Comparison of ENCODE assay signal across 13 cellular contexts in the genomic region with DNA sequence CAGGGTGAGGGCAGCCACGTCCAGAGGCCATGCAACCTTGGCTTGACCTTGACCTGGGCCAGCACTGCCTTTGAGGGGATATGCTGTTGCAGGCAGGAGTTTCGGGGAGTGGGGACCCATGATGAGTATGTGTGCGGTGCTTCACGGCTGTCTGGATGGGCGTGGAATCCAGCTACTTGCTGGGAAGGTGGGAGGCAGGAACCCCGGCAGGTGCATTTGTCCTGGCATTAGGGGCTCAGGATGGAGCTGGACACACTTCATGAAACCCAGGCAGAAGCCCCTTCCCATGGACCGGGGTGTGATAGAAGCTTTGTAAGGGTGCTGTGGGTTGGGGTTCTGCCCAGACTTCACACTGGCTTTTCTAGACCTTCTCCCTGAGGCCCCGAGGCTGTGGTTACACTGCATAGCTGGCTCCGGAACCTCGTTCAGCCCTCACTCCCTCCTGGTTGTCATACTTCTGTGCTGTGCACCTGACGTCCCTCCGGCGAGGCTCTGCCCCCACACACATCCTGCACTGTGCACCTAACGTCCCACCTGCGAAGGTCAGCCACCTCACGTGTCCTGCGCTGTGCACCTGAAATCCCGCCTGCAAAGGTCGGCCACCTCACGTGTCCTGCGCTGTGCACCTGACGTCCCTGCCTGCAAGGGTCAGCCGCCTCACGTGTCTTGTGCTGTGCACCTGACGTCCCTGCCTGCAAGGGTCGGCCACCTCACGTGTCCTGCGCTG.
"Had no signal": no experiment of that assay in that cellular context is flagged by ENCODE, and none has a peak within 500 bp of the region (broad histone marks: within the 10 kb centered on the region; RNA-seq: fewer than 3 reads in every experiment).

No MANE protein-coding gene starts in this region.

- ATAC-seq: esophagus mucosa, pancreas had no signal

- H3K4me1 ChIP-seq: adrenal gland, pancreas had no signal

- H3K4me3 ChIP-seq: adrenal gland, neural progenitor cell, pancreas, transverse colon had no signal

- H3K36me3 Mint-ChIP-seq: activated naive CD4-positive, alpha-beta T cell treated with anti-CD3 and anti-CD28 coated beads, Interleukin-2, amount 50 U/mL, for 24 hours; stimulated activated memory B cell treated with anti-CD40 and anti-IgM and Interleukin-4, amounts not matched to agents 10 μg/mL and 1 μg/mL and 100 μg/mL, for 72 hours; T-cell had no signal

- H3K27me3 Mint-ChIP-seq: activated CD4-positive, alpha-beta T cell treated with anti-CD3 and anti-CD28 coated beads, Interleukin-2, amount 10 ng/mL, durations not matched to agents 7 days and 5 days had no signal

- H3K4me3 Mint-ChIP-seq: activated CD4-positive, alpha-beta T cell treated with anti-CD3 and anti-CD28 coated beads, Interleukin-2, amount 10 ng/mL, durations not matched to agents 7 days and 5 days; activated naive CD4-positive, alpha-beta T cell treated with anti-CD3 and anti-CD28 coated beads, Interleukin-2, amount 50 U/mL, for 24 hours; neural progenitor cell; stimulated activated memory B cell treated with anti-CD40 and anti-IgM and Interleukin-4, amounts not matched to agents 10 μg/mL and 1 μg/mL and 100 μg/mL, for 72 hours; T-cell had no signal

- H3K36me3 ChIP-seq: adrenal gland, neural progenitor cell, pancreas, transverse colon had no signal

- H3K4me1 Mint-ChIP-seq: activated CD4-positive, alpha-beta T cell treated with anti-CD3 and anti-CD28 coated beads, Interleukin-2, amount 10 ng/mL, durations not matched to agents 7 days and 5 days; activated naive CD4-positive, alpha-beta T cell treated with anti-CD3 and anti-CD28 coated beads, Interleukin-2, amount 50 U/mL, for 24 hours; stimulated activated memory B cell treated with anti-CD40 and anti-IgM and Interleukin-4, amounts not matched to agents 10 μg/mL and 1 μg/mL and 100 μg/mL, for 72 hours; T-cell had no signal

- H3K4me2 ChIP-seq: neural progenitor cell, SK-N-SH had no signal

- DNase-seq: activated CD4-positive, alpha-beta T cell treated with anti-CD3 and anti-CD28 coated beads, Interleukin-2, amount 10 ng/mL, durations not matched to agents 7 days and 5 days; SK-N-SH; stimulated activated CD4-positive, alpha-beta T cell treated with anti-CD3 and anti-CD28 coated beads, Interleukin-2, amount 100 ng/mL, for 48 hours; T-cell; T-helper 9 cell; transverse colon had no signal

- H3K27ac ChIP-seq: adrenal gland, neural progenitor cell, pancreas, transverse colon had no signal

- H3K9me3 ChIP-seq: adrenal gland, pancreas, SK-N-SH, transverse colon had no signal

- H3K27ac Mint-ChIP-seq: activated CD4-positive, alpha-beta T cell treated with anti-CD3 and anti-CD28 coated beads, Interleukin-2, amount 10 ng/mL, durations not matched to agents 7 days and 5 days; activated naive CD4-positive, alpha-beta T cell treated with anti-CD3 and anti-CD28 coated beads, Interleukin-2, amount 50 U/mL, for 24 hours; activated T-helper 2 cell treated with anti-CD3 and anti-CD28 coated beads, Interferon-gamma antibody, Interleukin-2, Interleukin-4, amounts not matched to agents 10 μg/mL and 5 μg/mL and 100 μg/mL, durations not matched to agents 14 hours and 24 hours and 36 hours; neural progenitor cell; stimulated activated memory B cell treated with anti-CD40 and anti-IgM and Interleukin-4, amounts not matched to agents 10 μg/mL and 1 μg/mL and 100 μg/mL, for 72 hours; T-cell had no signal

- H3K27me3 ChIP-seq: adrenal gland, pancreas, transverse colon had no signal

- H3K9me3 Mint-ChIP-seq: activated naive CD4-positive, alpha-beta T cell treated with anti-CD3 and anti-CD28 coated beads, Interleukin-2, amount 50 U/mL, for 24 hours; activated T-helper 2 cell treated with anti-CD3 and anti-CD28 coated beads, Interferon-gamma antibody, Interleukin-2, Interleukin-4, amounts not matched to agents 10 μg/mL and 5 μg/mL and 100 μg/mL, durations not matched to agents 14 hours and 24 hours and 36 hours; T-cell had no signal

- H3K9ac ChIP-seq: neural progenitor cell, SK-N-SH had no signal
